Comparison of ENCODE assay signal across 8 cellular contexts in genomic region chr5:82259172-82259800, GRCh38. TPM values are rescaled to one million over a fixed set of nuclear protein-coding genes. Genes with fewer than 3 reads are reported as not detected.
DNase-seq lines count a peak whose midpoint lies in the region; ATAC-seq, FAIRE-seq and TF ChIP-seq lines count a peak whose summit lies in the region.

No MANE protein-coding gene starts in this region.

- intact Hi-C loops in A673 (cut with micrococcal nuclease; ENCODE audit: unreplicated experiment) (no loop called here), pancreas (cut with DNase I) (no loop called here)

- no peaks in the 10 kb centered on the region for H3K36me3 Mint-ChIP-seq in activated CD4-positive, alpha-beta memory T cell treated with anti-CD3 and anti-CD28 coated beads, Interleukin-2, amount 10 ng/mL, durations not matched to agents 7 days and 5 days (ENCODE audit: low read depth)

- H3K4me1 ChIP-seq in A673 (ENCODE audit: insufficient read depth, low read length, poor library complexity, severe bottlenecking) (no peaks in the 10 kb centered on the region), foreskin keratinocyte (no peaks in the 10 kb centered on the region), pancreas (no peaks in the 10 kb centered on the region)

- no peaks in the 10 kb centered on the region for H3K27me3 Mint-ChIP-seq in activated CD4-positive, alpha-beta memory T cell treated with anti-CD3 and anti-CD28 coated beads, Interleukin-2, amount 10 ng/mL, durations not matched to agents 7 days and 5 days

- peak; percentile 58 for TF ChIP-seq CTCF in A673 (conservative IDR thresholded peaks at IDR 0.05; ENCODE audit: low read depth, low read length)
- TF ChIP-seq CTCF in GM20000 (IDR thresholded peaks at IDR 0.05; ENCODE audit: extremely low read depth, missing control alignments): peak; percentile 56
- TF ChIP-seq CTCF in RWPE1 (conservative IDR thresholded peaks at IDR 0.05; ENCODE audit: low read depth): peak; percentile 66
- peak; percentile 61 for TF ChIP-seq CTCF in foreskin keratinocyte (conservative IDR thresholded peaks at IDR 0.05)
- peak in 1 of 4 donors; percentile 15 for TF ChIP-seq CTCF in pancreas (IDR thresholded peaks at IDR 0.05)

- H3K4me3 Mint-ChIP-seq in activated CD4-positive, alpha-beta memory T cell treated with anti-CD3 and anti-CD28 coated beads, Interleukin-2, amount 10 ng/mL, durations not matched to agents 7 days and 5 days: no peak overlapping the region

- no peaks in the 10 kb centered on the region for H3K9me3 Mint-ChIP-seq in activated CD4-positive, alpha-beta memory T cell treated with anti-CD3 and anti-CD28 coated beads, Interleukin-2, amount 10 ng/mL, durations not matched to agents 7 days and 5 days

- DNase-seq in A673 (ENCODE audit: low spot score): peak; percentile 51
- no peak for DNase-seq in GM20000 (ENCODE audit: low spot score)
- peak; percentile 20 for DNase-seq in RWPE1 (ENCODE audit: low spot score)
- DNase-seq in foreskin keratinocyte: peak in 1 of 2 donors; percentile 29
- no peak for DNase-seq in pancreas
- no peak for DNase-seq in activated CD4-positive, alpha-beta memory T cell treated with anti-CD3 and anti-CD28 coated beads, Interleukin-2, amount 10 ng/mL, durations not matched to agents 7 days and 5 days

- H3K9me3 ChIP-seq in A673 (ENCODE audit: low read depth, low read length, poor library complexity, severe bottlenecking) (no peaks in the 10 kb centered on the region), pancreas (no peaks in the 10 kb centered on the region)

- 79 to 91% methylated on average over 3 of the region's 3 CpGs for WGBS in pancreas, 2 donors

- H3K4me1 Mint-ChIP-seq in activated CD4-positive, alpha-beta memory T cell treated with anti-CD3 and anti-CD28 coated beads, Interleukin-2, amount 10 ng/mL, durations not matched to agents 7 days and 5 days: peaks cover 2% of the 10 kb centered on the region

- no TSS peak for BruUV-seq in A673 (replicated peaks; lab: Mats Ljungman, UMichigan)

- H3K27ac ChIP-seq in A673 (ENCODE audit: low read depth, low read length, poor library complexity, severe bottlenecking): no peak overlapping the region
- no peak overlapping the region for H3K27ac ChIP-seq in RWPE1
- no peak overlapping the region for H3K27ac ChIP-seq in foreskin keratinocyte
- no peak overlapping the region for H3K27ac ChIP-seq in pancreas

- CTCF ChIA-PET in A673 (lab: Charles Lee): interaction anchor here (0.7 kb wide), 1 partner anchor 112 kb away, joined by 3 read pairs; no protein-coding TSS in a partner anchor
- CTCF ChIA-PET in RWPE1 (lab: Yijun Ruan, JAX): interaction anchor here (0.6 to 1.2 kb wide), 11 partner anchors 8 to 1772 kb away, joined by 3 to 7 read pairs (median 4); no protein-coding TSS in a partner anchor
- CTCF ChIA-PET in activated CD4-positive, alpha-beta memory T cell treated with anti-CD3 and anti-CD28 coated beads, Interleukin-2, amount 10 ng/mL, durations not matched to agents 7 days and 5 days (lab: Charles Lee): interaction anchor here (0.8 to 1.1 kb wide), 2 partner anchors 16 to 95 kb away, joined by 3 read pairs; no protein-coding TSS in a partner anchor

- no peak for FAIRE-seq in pancreas (lab: Jason Lieb, UNC)

- no peaks in the 10 kb centered on the region for H3K36me3 ChIP-seq in A673 (ENCODE audit: insufficient read depth, low read length, poor library complexity, severe bottlenecking)
- no peaks in the 10 kb centered on the region for H3K36me3 ChIP-seq in pancreas

- POLR2A ChIA-PET in A673 (lab: Charles Lee; ENCODE audit: low non-redundant PET) (no interaction called here), RWPE1 (lab: Yijun Ruan, JAX; ENCODE audit: low non-redundant PET) (no interaction called here)
- POLR2A ChIA-PET in activated CD4-positive, alpha-beta memory T cell treated with anti-CD3 and anti-CD28 coated beads, Interleukin-2, amount 10 ng/mL, durations not matched to agents 7 days and 5 days (lab: Charles Lee): interaction anchor here (1.3 to 1.9 kb wide), 2 partner anchors 18 to 19 kb away, joined by 4 to 5 read pairs; partner anchors contain the start of gene RPS23

- ATAC-seq in foreskin keratinocyte: peak; percentile 69
- ATAC-seq in pancreas: no peak
- no peak for ATAC-seq in HG03045 (IDR thresholded peaks at IDR 0.05; ENCODE audit: unreplicated experiment)
- no peak for ATAC-seq in HG02759 (IDR thresholded peaks at IDR 0.05; ENCODE audit: unreplicated experiment)

- H3K27me3 ChIP-seq in A673 (replicated peaks; ENCODE audit: insufficient read depth, low read depth, low read length, poor library complexity) (no peaks in the 10 kb centered on the region), foreskin keratinocyte (no peaks in the 10 kb centered on the region), pancreas (no peaks in the 10 kb centered on the region)

- no peak overlapping the region for H3K4me3 ChIP-seq in A673 (ENCODE audit: low read depth, low read length, poor library complexity, severe bottlenecking)
- no peak overlapping the region for H3K4me3 ChIP-seq in pancreas

- no peak overlapping the region for H3K27ac Mint-ChIP-seq in activated CD4-positive, alpha-beta memory T cell treated with anti-CD3 and anti-CD28 coated beads, Interleukin-2, amount 10 ng/mL, durations not matched to agents 7 days and 5 days

RNA-seq across cellular contexts. Expression of gene RPS23, which starts 18.9 kb away (rescaled TPM):
- 1,953 and 1,982 TPM in 2 replicates for total RNA-seq in A673 (2021)
- total RNA-seq in foreskin keratinocyte: 2,431 and 2,547 TPM in 2 replicates
- polyA plus RNA-seq in foreskin keratinocyte: 3,812 and 3,933 TPM in 2 replicates
- total RNA-seq in pancreas: 1,000 to 10,000 TPM in 3 of 6 donors, 100 to 1,000 TPM in 3; 735 to 1,116 (median 1,010) TPM
- 1,000 to 10,000 TPM in 1 of 2 donors, 100 to 1,000 TPM in 1; 981 to 1,904 TPM for polyA plus RNA-seq in pancreas
- 1,000 to 10,000 TPM; 1,639 to 1,645 TPM for total RNA-seq in activated CD4-positive, alpha-beta memory T cell treated with anti-CD3 and anti-CD28 coated beads, Interleukin-2, amount 10 ng/mL, durations not matched to agents 7 days and 5 days

Comparison
In these comparisons a context has a peak if more than half of its experiments do, and no peak if none do; other contexts are left out.
1. DNase-seq: peak in A673 (single experiment) and RWPE1 (single experiment); none in GM20000 (single experiment), pancreas (0 of 6) and activated CD4-positive, alpha-beta memory T cell treated with anti-CD3 and anti-CD28 coated beads, Interleukin-2, amount 10 ng/mL, durations not matched to agents 7 days and 5 days (single experiment).